ENCODE assay signal across 15 cellular contexts in genomic region chr5:45109636-45110035, GRCh38.
DNase-seq lines count a peak whose midpoint lies in the region; ATAC-seq, FAIRE-seq and TF ChIP-seq lines count a peak whose summit lies in the region.
"Had no signal": no experiment of that assay in that cellular context is flagged by ENCODE, and none has a peak within 500 bp of the region (broad histone marks: within the 10 kb centered on the region; RNA-seq: fewer than 3 reads in every experiment).

No MANE protein-coding gene starts in this region.

- no peak for TF ChIP-seq POLR2A in H1 (IDR thresholded peaks at IDR 0.05; ENCODE audit: control extremely low read depth in 1 of 2, low read depth in 2 of 2, low read length in 2 of 2)

- POLR2A ChIA-PET in H1 (lab: Charles Lee; ENCODE audit: partially characterized antibody), result no interaction called here

- no peak for FAIRE-seq in H1 (lab: Jason Lieb, UNC)
- FAIRE-seq: GM12891, H54 had no signal

- H2BK5ac ChIP-seq in H1 (ENCODE audit: low read depth, low read length), result peak overlapping the region; percentile 89; the same call in 1 of the 2 replicates

- TF ChIP-seq CTCF in H1 (IDR thresholded peaks at IDR 0.05; ENCODE audit: control extremely low read depth in 1 of 3, insufficient read depth in 1 of 3, low read depth in 1 of 3, low read length in 3 of 3) (no peak), hepatocyte (IDR thresholded peaks at IDR 0.05; ENCODE audit: poor library complexity) (no peak)

- H2AFZ ChIP-seq in H1 (ENCODE audit: low read length), result no peak overlapping the region
- H2AFZ ChIP-seq in hepatocyte, result no peak overlapping the region

- no peak overlapping the region for H2AK5ac ChIP-seq in H1 (ENCODE audit: low read depth, low read length)

- H3K4ac ChIP-seq in H1 (replicated peaks; ENCODE audit: insufficient read length, low read depth, low read length), result peak overlapping the region; percentile 40

- H4K5ac ChIP-seq in H1 (ENCODE audit: insufficient read length, low read depth, low read length), result peak overlapping the region; percentile 90

- H3K36me3 ChIP-seq in HUES6 (ENCODE audit: control insufficient read depth, insufficient read depth, low read length) (no peaks in the 10 kb centered on the region), H1 (ENCODE audit: control insufficient read depth in 2 of 4, insufficient read depth in 4 of 4, low read length in 3 of 4) (no peaks in the 10 kb centered on the region; a peak in 1 of 8 replicates), iPS-20b (ENCODE audit: insufficient read depth, low read depth, low read length) (no peaks in the 10 kb centered on the region), hepatocyte (replicated peaks; ENCODE audit: insufficient read depth, low read depth) (no peaks in the 10 kb centered on the region)

- H3K56ac ChIP-seq in H1 (replicated peaks; ENCODE audit: insufficient read length, low read depth, low read length), result no peak overlapping the region

- H3K79me2 ChIP-seq in H1 (ENCODE audit: control insufficient read depth in 1 of 2, insufficient read depth in 2 of 2, low read length in 2 of 2) (no peaks in the 10 kb centered on the region), hepatocyte (no peaks in the 10 kb centered on the region)

- H3K23me2 ChIP-seq in H1 (ENCODE audit: low read depth, low read length), result no peaks in the 10 kb centered on the region

- peak overlapping the region; percentile 72; the same call in 1 of the 2 replicates for H2BK12ac ChIP-seq in H1 (ENCODE audit: low read depth, low read length)

- no peak overlapping the region for H3K23ac ChIP-seq in H1 (ENCODE audit: insufficient read length)

- no peak overlapping the region for H2BK15ac ChIP-seq in H1 (ENCODE audit: low read length)

- H2BK20ac ChIP-seq in H1 (ENCODE audit: low read length), result peak overlapping the region; percentile 6; the same call in 1 of the 2 replicates

- no peak overlapping the region for H3K14ac ChIP-seq in H1 (ENCODE audit: insufficient read length)

- peak overlapping the region; percentile 80 for H3K27ac ChIP-seq in HUES6 (ENCODE audit: low read depth, low read length)
- no peak overlapping the region for H3K27ac ChIP-seq in H1 (ENCODE audit: low read depth, low read length)
- H3K27ac ChIP-seq in iPS-20b (ENCODE audit: low read length), result peak overlapping the region; percentile 41
- H3K27ac ChIP-seq in hepatocyte, result no peak overlapping the region
- H3K27ac ChIP-seq: 22Rv1, HL-60, KMS-11 had no signal

- 70% methylated on average over 1 of the region's 1 CpG; no CpG with 5 or more reads in 1 of the 2 experiments for WGBS in H1 (ENCODE audit: extremely low coverage in 1 of 2, insufficient coverage in 1 of 2, insufficient read length in 1 of 2, insufficient replicate concordance in 2 of 2, low coverage in 1 of 2, low lambda C conversion rate in 2 of 2, missing lambda C conversion rate in 1 of 2), 2 experiments
- WGBS in hepatocyte (ENCODE audit: low lambda C conversion rate, missing lambda C conversion rate), result 84% methylated on average over 1 of the region's 1 CpG

- no peak overlapping the region for H4K8ac ChIP-seq in H1 (ENCODE audit: extremely low read depth, insufficient read depth, low read length)

- CTCF ChIA-PET in H1 (lab: Charles Lee; ENCODE audit: partially characterized antibody), result interaction anchor here (0.8 kb wide), 1 partner anchor 96 kb away, joined by 3 read pairs; no protein-coding TSS in a partner anchor

- H3K9me3 ChIP-seq in HUES6 (ENCODE audit: control insufficient read depth, insufficient read depth, low read depth, low read length), result 0 out of 2 replicates have a peak, but pooled peaks cover 4% of the 10 kb centered on the region
- H3K9me3 ChIP-seq in H1 (ENCODE audit: insufficient read depth in 2 of 2, low read depth in 1 of 2, low read length in 1 of 2), result no peaks in the 10 kb centered on the region
- no peaks in the 10 kb centered on the region for H3K9me3 ChIP-seq in iPS-20b (ENCODE audit: insufficient read depth, low read depth, low read length)
- H3K9me3 ChIP-seq in hepatocyte (ENCODE audit: low read depth), result no peaks in the 10 kb centered on the region
- H3K9me3 ChIP-seq: Caco-2 had no signal

- ATAC-seq in HG03354 (IDR thresholded peaks at IDR 0.05; ENCODE audit: poor library complexity, severe bottlenecking, unreplicated experiment), result no peak
- ATAC-seq in GM19324 (IDR thresholded peaks at IDR 0.05; ENCODE audit: low FRiP score, unreplicated experiment), result no peak
- ATAC-seq: CD8-positive, alpha-beta T cell had no signal

- H3K4me3 ChIP-seq in HUES6 (ENCODE audit: low read depth, low read length) (0 out of 2 replicates have a peak overlapping the region, but pooled peaks have one; percentile 10), H1 (ENCODE audit: extremely low read depth in 1 of 4, insufficient read depth in 2 of 4, low read depth in 3 of 4, low read length in 4 of 4) (peak overlapping the region in 1 of 4 experiments; percentile 32; a peak in 1 of 8 replicates), iPS-20b (ENCODE audit: low read length) (peak overlapping the region; percentile 42; the same call in 1 of the 2 replicates), hepatocyte (no peak overlapping the region)

- no peaks in the 10 kb centered on the region for H3K79me1 ChIP-seq in H1 (ENCODE audit: low read depth, low read length)

- H4K20me1 ChIP-seq in H1 (replicated peaks in 1 of 2; ENCODE audit: control insufficient read depth in 1 of 2, insufficient read depth in 2 of 2, low read length in 2 of 2) (no peaks in the 10 kb centered on the region), hepatocyte (ENCODE audit: insufficient read depth, poor library complexity, severe bottlenecking) (no peaks in the 10 kb centered on the region)

- no peak for TF ChIP-seq RAD21 in H1 (IDR thresholded peaks at IDR 0.05 in 1 of 2, conservative IDR thresholded peaks at IDR 0.05 in 1 of 2; ENCODE audit: low read depth in 2 of 2, low read length in 2 of 2)

- DNase-seq in ELF-1 (ENCODE audit: low read depth, low spot score) (peak; percentile 39), H1 (ENCODE audit: low read depth in 1 of 2, low spot score in 2 of 2) (peak in 1 of 2 experiments; percentile 2), hepatocyte (ENCODE audit: low spot score) (no peak)
- DNase-seq in activated effector memory CD4-positive, alpha-beta T cell treated with anti-CD3 and anti-CD28 coated beads, Interleukin-2, amount 50 U/mL, for 16 hours, result no peak
- DNase-seq: Caco-2; CD8-positive, alpha-beta T cell had no signal

- peak overlapping the region; percentile 84 for H2BK120ac ChIP-seq in H1 (replicated peaks; ENCODE audit: low read depth, low read length)

- TF ChIP-seq EP300 in H1 (IDR thresholded peaks at IDR 0.05; ENCODE audit: borderline replicate concordance in 1 of 2, low read depth in 2 of 2, low read length in 2 of 2), result no peak

- H3K9me2 ChIP-seq in hepatocyte (replicated peaks; ENCODE audit: insufficient read depth), result no peaks in the 10 kb centered on the region

- H3K4me1 ChIP-seq in HUES6 (ENCODE audit: control insufficient read depth, insufficient read depth, low read length), result peaks cover 36% of the 10 kb centered on the region
- H3K4me1 ChIP-seq in H1 (replicated peaks in 1 of 4; ENCODE audit: control insufficient read depth in 3 of 4, insufficient read depth in 4 of 4, low read length in 3 of 4), result peaks cover 0 to 17% (median 15%) of the 10 kb centered on the region in 4 experiments; a peak in 5 of 7 replicates
- H3K4me1 ChIP-seq in iPS-20b (ENCODE audit: insufficient read depth, low read length), result peaks cover 29% of the 10 kb centered on the region
- no peaks in the 10 kb centered on the region for H3K4me1 ChIP-seq in hepatocyte (ENCODE audit: insufficient read depth)
- H3K4me1 ChIP-seq: Caco-2 had no signal

- H4K91ac ChIP-seq in H1 (replicated peaks; ENCODE audit: insufficient read length, low read length), result peak overlapping the region; percentile 97

- H3K27me3 ChIP-seq in HUES6 (ENCODE audit: control insufficient read depth, insufficient read depth, low read length), result no peaks in the 10 kb centered on the region
- no peaks in the 10 kb centered on the region for H3K27me3 ChIP-seq in H1 (replicated peaks in 1 of 4; ENCODE audit: control insufficient read depth in 3 of 4, extremely low read depth in 1 of 4, insufficient read depth in 3 of 4, low read length in 3 of 4)
- H3K27me3 ChIP-seq in iPS-20b (ENCODE audit: insufficient read depth, low read length), result no peaks in the 10 kb centered on the region
- no peaks in the 10 kb centered on the region for H3K27me3 ChIP-seq in hepatocyte

- peak overlapping the region; percentile 19 for H3K9ac ChIP-seq in HUES6 (ENCODE audit: low read length)
- H3K9ac ChIP-seq in H1 (replicated peaks in 1 of 4; ENCODE audit: extremely low read depth in 1 of 4, low read depth in 3 of 4, low read length in 3 of 4), result no peak overlapping the region
- H3K9ac ChIP-seq in iPS-20b (ENCODE audit: low read depth, low read length), result peak overlapping the region; percentile 9; the same call in 1 of the 2 replicates
- H3K9ac ChIP-seq: KMS-11 had no signal

- H3K4me2 ChIP-seq in H1 (ENCODE audit: insufficient read depth in 1 of 2, low read depth in 2 of 2, low read length in 2 of 2) (peak overlapping the region; percentile 35 to 46), hepatocyte (no peak overlapping the region)
- H3K4me2 ChIP-seq: KMS-11 had no signal

- peak overlapping the region; percentile 3; the same call in 1 of the 2 replicates for H3K18ac ChIP-seq in H1 (ENCODE audit: extremely low read depth, low read length)

TF ChIP-seq in H1, 55 proteins besides CTCF, POLR2A, EP300 and RAD21:
- TF ChIP-seq KDM4A (IDR thresholded peaks at IDR 0.05; ENCODE audit: low read depth, low read length, severe bottlenecking) (no peak), CBX8 (IDR thresholded peaks at IDR 0.05; ENCODE audit: borderline replicate concordance, low read depth, low read length) (no peak), MAFK (IDR thresholded peaks at IDR 0.05; ENCODE audit: low read depth, low read length) (peak; percentile 39; the same call in 1 of the 2 replicates), HDAC2 (IDR thresholded peaks at IDR 0.05; ENCODE audit: borderline replicate concordance in 1 of 2, low read depth in 2 of 2, low read length in 2 of 2) (no peak)
TF ChIP-seq in H1: peak in this region for 1.

Comparison
In these comparisons a context has a peak if more than half of its experiments do, and no peak if none do; other contexts are left out.
1. H3K27ac ChIP-seq: peak in HUES6 (single experiment) and iPS-20b (single experiment); none in H1 (single experiment) and hepatocyte (single experiment).
2. H3K9ac ChIP-seq: peak in HUES6 (single experiment) and iPS-20b (single experiment); none in H1 (0 of 4).